ENCODE assay signal across 11 cellular contexts in genomic region chr10:51743146-51743545, GRCh38. TPM values are rescaled to one million over a fixed set of nuclear protein-coding genes. Genes with fewer than 3 reads are reported as not detected.
DNase-seq lines count a peak whose midpoint lies in the region; ATAC-seq and TF ChIP-seq lines count a peak whose summit lies in the region.
"Had no signal": no experiment of that assay in that cellular context is flagged by ENCODE, and none has a peak within 500 bp of the region (broad histone marks: within the 10 kb centered on the region; RNA-seq: fewer than 3 reads in every experiment).

No MANE protein-coding gene starts in this region.

- POLR2A ChIA-PET in PC-3 (lab: Charles Lee; ENCODE audit: unreplicated experiment) = no interaction called here

- no peaks in the 10 kb centered on the region for H3K36me3 Mint-ChIP-seq in glutamatergic neuron (ENCODE audit: unreplicated experiment)

- peak overlapping the region; percentile 53 for H3K4me3 Mint-ChIP-seq in glutamatergic neuron (ENCODE audit: unreplicated experiment)
- H3K4me3 Mint-ChIP-seq: dendritic cell treated with granulocyte-macrophage colony-stimulating factor and Interleukin-4, amounts not matched to agents 40 ng/mL and 50 ng/mL, for 4 days had no signal

- H3K79me2 ChIP-seq in PC-3 (ENCODE audit: low read length) = no peaks in the 10 kb centered on the region

- no peaks in the 10 kb centered on the region for H4K20me1 ChIP-seq in PC-3 (ENCODE audit: low read length)

- ATAC-seq in GM18499 (IDR thresholded peaks at IDR 0.05; ENCODE audit: insufficient read depth, unreplicated experiment) = peak; percentile 87
- peak; percentile 98 for ATAC-seq in GM21447 (IDR thresholded peaks at IDR 0.05; ENCODE audit: unreplicated experiment)
- ATAC-seq in HG03280 (IDR thresholded peaks at IDR 0.05; ENCODE audit: unreplicated experiment) = peak; percentile 79
- ATAC-seq in PC-3 = no peak

- TF ChIP-seq CTCF in glutamatergic neuron (IDR thresholded peaks at IDR 0.05; ENCODE audit: partially characterized antibody, unreplicated experiment) = no peak
- no peak for TF ChIP-seq CTCF in PC-3 (conservative IDR thresholded peaks at IDR 0.05; ENCODE audit: low read depth, low read length)

- H3K27ac Mint-ChIP-seq in glutamatergic neuron (ENCODE audit: unreplicated experiment) = peak overlapping the region; percentile 93
- H3K27ac Mint-ChIP-seq: dendritic cell treated with granulocyte-macrophage colony-stimulating factor and Interleukin-4, amounts not matched to agents 40 ng/mL and 50 ng/mL, for 4 days had no signal

- intact Hi-C loops in PC-3 (cut with micrococcal nuclease) = no loop called here

- no peaks in the 10 kb centered on the region for H3K36me3 ChIP-seq in PC-3 (ENCODE audit: low read depth, low read length)
- H3K36me3 ChIP-seq: transverse colon had no signal

- DNase-seq in glutamatergic neuron (peak; percentile 47), substantia nigra (lab: John Stamatoyannopoulos, UW) (no peak), UCSD-AML1 (lab: John Stamatoyannopoulos, UW; ENCODE audit: unreplicated experiment) (no peak), PC-3 (no peak)
- no peak for DNase-seq in activated CD4-positive, CD25-positive, alpha-beta regulatory T cell (lab: John Stamatoyannopoulos, UW)
- DNase-seq: transverse colon had no signal

- H3K27ac ChIP-seq in substantia nigra (ENCODE audit: low read depth, low read length, poor library complexity, severe bottlenecking) = no peak overlapping the region
- no peak overlapping the region for H3K27ac ChIP-seq in PC-3 (ENCODE audit: low read length)
- H3K27ac ChIP-seq: skin epidermis, transverse colon had no signal

- peaks cover 26% of the 10 kb centered on the region for H3K4me1 Mint-ChIP-seq in glutamatergic neuron (ENCODE audit: low read depth, unreplicated experiment)

- CTCF ChIA-PET in PC-3 (lab: Charles Lee) = no interaction called here

- no peaks in the 10 kb centered on the region for H3K4me1 ChIP-seq in PC-3 (ENCODE audit: insufficient read depth, low read length)
- H3K4me1 ChIP-seq: transverse colon had no signal

- H3K27me3 Mint-ChIP-seq in glutamatergic neuron (ENCODE audit: unreplicated experiment) = no peaks in the 10 kb centered on the region
- H3K27me3 Mint-ChIP-seq: dendritic cell treated with granulocyte-macrophage colony-stimulating factor and Interleukin-4, amounts not matched to agents 40 ng/mL and 50 ng/mL, for 4 days had no signal

- H3K9me3 ChIP-seq in PC-3 (ENCODE audit: low read length) = no peaks in the 10 kb centered on the region
- H3K9me3 ChIP-seq: transverse colon had no signal

- no peaks in the 10 kb centered on the region for H3F3A ChIP-seq in PC-3 (ENCODE audit: low read length, unreplicated experiment)

- no peak overlapping the region for H3K9ac ChIP-seq in PC-3 (ENCODE audit: low read length)

- peaks cover 4% of the 10 kb centered on the region for H3K9me3 Mint-ChIP-seq in glutamatergic neuron (ENCODE audit: unreplicated experiment)
- H3K9me3 Mint-ChIP-seq: dendritic cell treated with granulocyte-macrophage colony-stimulating factor and Interleukin-4, amounts not matched to agents 40 ng/mL and 50 ng/mL, for 4 days had no signal

- no peak overlapping the region for H2AFZ ChIP-seq in PC-3 (ENCODE audit: low read length)

- no peak overlapping the region for H3K4me2 ChIP-seq in PC-3 (ENCODE audit: low read length)

- no TSS peak for BruUV-seq in PC-3 (replicated peaks; lab: Mats Ljungman, UMichigan)

- H3K27me3 ChIP-seq in PC-3 (ENCODE audit: low read length) = no peaks in the 10 kb centered on the region
- H3K27me3 ChIP-seq: transverse colon had no signal

- no peak overlapping the region for H3K4me3 ChIP-seq in PC-3 (ENCODE audit: low read length)
- H3K4me3 ChIP-seq: skin epidermis, transverse colon had no signal

- no peaks in the 10 kb centered on the region for H3K9me2 ChIP-seq in PC-3 (replicated peaks; ENCODE audit: low read length)

RNA-seq across cellular contexts. Expression of gene CSTF2T, which starts 43.8 kb away (rescaled TPM):
- total RNA-seq in glutamatergic neuron (ENCODE audit: unreplicated experiment) (22.7 TPM), PC-3 (2014; rRNA removed) (41.7 and 45.2 TPM in 2 replicates)
